29 cellular contexts compared by ENCODE assay signal in the genomic region with DNA sequence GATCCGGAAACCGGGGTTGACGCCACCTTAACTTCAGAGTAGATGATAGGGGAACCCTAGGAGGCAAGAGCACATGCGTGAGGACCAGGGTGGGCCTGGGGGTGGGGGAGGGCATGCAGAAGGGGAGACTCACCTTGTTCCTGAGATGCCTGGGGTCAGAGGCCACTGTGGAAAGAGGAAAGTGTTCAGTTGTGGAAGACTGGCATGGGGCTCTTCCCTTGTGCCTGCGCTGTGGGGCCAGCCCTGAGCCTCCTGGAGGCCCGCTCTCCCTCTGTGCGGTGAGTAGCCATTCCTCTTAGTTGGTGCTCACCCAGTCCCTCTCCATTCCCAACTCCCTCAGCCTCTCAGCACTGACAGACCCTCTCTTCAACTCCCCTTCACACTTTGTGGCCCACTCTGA. TPM values are rescaled to one million over a fixed set of nuclear protein-coding genes. Genes with fewer than 3 reads are reported as not detected.
"Had no signal": no experiment of that assay in that cellular context is flagged by ENCODE, and none has a peak within 500 bp of the region (broad histone marks: within the 10 kb centered on the region; RNA-seq: fewer than 3 reads in every experiment).

No MANE protein-coding gene starts in this region.

- ATAC-seq: left colon; left lung; lower lobe of right lung; naive thymus-derived CD8-positive, alpha-beta T cell; right lobe of liver; stimulated activated naive B cell treated with anti-CD40 and anti-IgM and Interleukin-4, amounts not matched to agents 10 μg/mL and 1 μg/mL and 100 μg/mL, for 72 hours; stimulated activated naive CD8-positive, alpha-beta T cell treated with anti-CD3 and anti-CD28 coated beads, Interleukin-15, Interleukin-2, amounts not matched to agents 100 U/mL and 50 U/mL, for 24 hours had no signal

- H3K27me3 Mint-ChIP-seq: progenitor cell of endocrine pancreas; stimulated activated naive B cell treated with anti-CD40 and anti-IgM and Interleukin-4, amounts not matched to agents 10 μg/mL and 1 μg/mL and 100 μg/mL, for 72 hours had no signal

- H3K4me1 ChIP-seq: left lung, lower lobe of right lung, right atrium auricular region, right lobe of liver, stomach, testis, thyroid gland, upper lobe of left lung had no signal

- H3K4me3 Mint-ChIP-seq: immature natural killer cell; naive thymus-derived CD8-positive, alpha-beta T cell; nephron; neural crest cell; stimulated activated naive B cell treated with anti-CD40 and anti-IgM and Interleukin-4, amounts not matched to agents 10 μg/mL and 1 μg/mL and 100 μg/mL, for 72 hours had no signal

- H3K9me3 Mint-ChIP-seq: immature natural killer cell; naive thymus-derived CD8-positive, alpha-beta T cell; nephron; neural crest cell; stimulated activated naive B cell treated with anti-CD40 and anti-IgM and Interleukin-4, amounts not matched to agents 10 μg/mL and 1 μg/mL and 100 μg/mL, for 72 hours had no signal

- H3K27ac ChIP-seq: left lung, lower lobe of right lung, neutrophil, ovary, right atrium auricular region, right lobe of liver, stomach, testis, thyroid gland, transverse colon, upper lobe of left lung had no signal

- H3K4me2 ChIP-seq: smooth muscle cell had no signal

- H3K9me3 ChIP-seq: left lung, lower lobe of right lung, neutrophil, ovary, right atrium auricular region, right lobe of liver, stomach, testis, thyroid gland, transverse colon, upper lobe of left lung had no signal

- H3K36me3 ChIP-seq: left lung, lower lobe of right lung, neutrophil, ovary, right atrium auricular region, right lobe of liver, stomach, thyroid gland, transverse colon, upper lobe of left lung had no signal

- H3K36me3 Mint-ChIP-seq: immature natural killer cell; naive thymus-derived CD8-positive, alpha-beta T cell had no signal

- H3K4me3 ChIP-seq: left lung, lower lobe of right lung, ovary, right atrium auricular region, right lobe of liver, smooth muscle cell, stomach, testis, thyroid gland, transverse colon, upper lobe of left lung had no signal

- H3K27ac Mint-ChIP-seq: nephron; progenitor cell of endocrine pancreas; stimulated activated naive B cell treated with anti-CD40 and anti-IgM and Interleukin-4, amounts not matched to agents 10 μg/mL and 1 μg/mL and 100 μg/mL, for 72 hours had no signal

- DNase-seq: hypothalamus; immature natural killer cell; kidney; left colon; left lung; lower lobe of right lung; mammary epithelial cell; naive thymus-derived CD8-positive, alpha-beta T cell; occipital lobe; ovary; right lobe of liver; stimulated activated CD4-positive, alpha-beta T cell treated with anti-CD3 and anti-CD28 coated beads, Interleukin-1b, Interleukin-23, amount 100 ng/mL, for 48 hours; stimulated activated CD4-positive, alpha-beta T cell treated with anti-CD3 and anti-CD28 coated beads, Interleukin-2, amount 100 ng/mL, for 48 hours; stimulated activated CD4-positive, alpha-beta T cell treated with anti-CD3 and anti-CD28 coated beads, Interleukin-4, amount 100 ng/mL, for 4 hours; stimulated activated naive B cell treated with anti-CD40 and anti-IgM and Interleukin-4, amounts not matched to agents 10 μg/mL and 1 μg/mL and 100 μg/mL, for 72 hours; stimulated activated naive CD8-positive, alpha-beta T cell treated with anti-CD3 and anti-CD28 coated beads, Interleukin-15, Interleukin-2, amounts not matched to agents 100 U/mL and 50 U/mL, for 24 hours; stomach; testis; thyroid gland; transverse colon had no signal

- H3K27me3 ChIP-seq: left lung, neutrophil, ovary, right atrium auricular region, right lobe of liver, testis, thyroid gland, transverse colon, upper lobe of left lung had no signal

RNA-seq across cellular contexts. Expression of gene FCRL5, which starts 36.6 kb away (rescaled TPM):
- total RNA-seq: mammary epithelial cell, neural crest cell, occipital lobe, progenitor cell of endocrine pancreas, renal cortical epithelial cell, skeletal muscle tissue, smooth muscle cell had no signal
